In genomic region chr10:12484945-12485805, GRCh38 we compare ENCODE assay signal across 9 cellular contexts.
DNase-seq lines count a peak whose midpoint lies in the region; ATAC-seq and TF ChIP-seq lines count a peak whose summit lies in the region.
"Had no signal": no experiment of that assay in that cellular context is flagged by ENCODE, and none has a peak within 500 bp of the region (broad histone marks: within the 10 kb centered on the region; RNA-seq: fewer than 3 reads in every experiment).

No MANE protein-coding gene starts in this region.

- H3K27ac Mint-ChIP-seq in CD4-positive, CD25-positive, alpha-beta regulatory T cell: peak overlapping the region; percentile 61 to 92 (median 91)
- H3K27ac Mint-ChIP-seq in activated B cell treated with CpG ODN at 0.5 μM for 24 hours: peak overlapping the region; percentile 78

- no peak for TF ChIP-seq CTCF in activated B cell treated with CpG ODN at 0.5 μM for 24 hours (IDR thresholded peaks at IDR 0.05)

- H3K27me3 ChIP-seq in CD4-positive, CD25-positive, alpha-beta regulatory T cell (ENCODE audit: control insufficient read depth, insufficient read depth, low read length): no peaks in the 10 kb centered on the region

- CTCF ChIA-PET in activated B cell treated with CpG ODN at 0.5 μM for 24 hours (lab: Charles Lee): interaction anchor here (0.8 to 1.6 kb wide), 7 partner anchors 79 to 232 kb away, joined by 3 to 9 read pairs (median 3); partner anchors contain the start of gene CAMK1D

- H3K4me1 ChIP-seq in CD4-positive, CD25-positive, alpha-beta regulatory T cell (ENCODE audit: control insufficient read depth, insufficient read depth, low read length, poor library complexity, severe bottlenecking): peaks cover 11% of the 10 kb centered on the region

- H3K9me3 Mint-ChIP-seq in CD4-positive, CD25-positive, alpha-beta regulatory T cell: peaks cover 0 to 2% (median 0%) of the 10 kb centered on the region in 7 donors
- peaks cover 6% of the 10 kb centered on the region for H3K9me3 Mint-ChIP-seq in activated B cell treated with CpG ODN at 0.5 μM for 24 hours

- ATAC-seq in CD4-positive, CD25-positive, alpha-beta regulatory T cell (ENCODE audit: low read depth in 2 of 2): peak; percentile 61 to 72
- ATAC-seq in GM19043 (IDR thresholded peaks at IDR 0.05; ENCODE audit: low read depth, unreplicated experiment) (peak; percentile 66), HG03378 (IDR thresholded peaks at IDR 0.05; ENCODE audit: unreplicated experiment) (peak; percentile 69), activated B cell treated with CpG ODN at 0.5 μM for 24 hours (ENCODE audit: low read depth) (peak; percentile 73)

- H3K36me3 ChIP-seq in CD4-positive, CD25-positive, alpha-beta regulatory T cell (ENCODE audit: control insufficient read depth, insufficient read depth, low read length): no peaks in the 10 kb centered on the region

- DNase-seq in CD4-positive, CD25-positive, alpha-beta regulatory T cell: peak; percentile 2 to 55 (median 20)
- peak; percentile 29 for DNase-seq in activated B cell treated with CpG ODN at 0.5 μM for 24 hours
- DNase-seq in head of caudate nucleus: peak in 34 of 42 donors; percentile 4 to 75 (median 34)
- peak; percentile 23 for DNase-seq in stimulated activated CD4-positive, alpha-beta T cell treated with anti-CD3 and anti-CD28 coated beads, Interleukin-4, amount 100 ng/mL, for 1 hour
- DNase-seq in GM03348 (ENCODE audit: low spot score): no peak
- no peak for DNase-seq in AML-193 (lab: John Stamatoyannopoulos, UW)

- no peak overlapping the region for H3K27ac ChIP-seq in CD4-positive, CD25-positive, alpha-beta regulatory T cell (ENCODE audit: insufficient read depth, low read length, poor library complexity, severe bottlenecking)

- H3K9me3 ChIP-seq in CD4-positive, CD25-positive, alpha-beta regulatory T cell (ENCODE audit: control insufficient read depth in 2 of 2, low read length in 2 of 2): no peaks in the 10 kb centered on the region

- H3K27me3 Mint-ChIP-seq in CD4-positive, CD25-positive, alpha-beta regulatory T cell: no peaks in the 10 kb centered on the region
- H3K27me3 Mint-ChIP-seq in activated B cell treated with CpG ODN at 0.5 μM for 24 hours: no peaks in the 10 kb centered on the region

- H3K4me3 Mint-ChIP-seq in CD4-positive, CD25-positive, alpha-beta regulatory T cell: peak overlapping the region in 2 of 4 donors; percentile 33 to 76
- peak overlapping the region; percentile 71 for H3K4me3 Mint-ChIP-seq in activated B cell treated with CpG ODN at 0.5 μM for 24 hours

- H3K36me3 Mint-ChIP-seq in CD4-positive, CD25-positive, alpha-beta regulatory T cell: no peaks in the 10 kb centered on the region
- H3K36me3 Mint-ChIP-seq in activated B cell treated with CpG ODN at 0.5 μM for 24 hours (ENCODE audit: low read depth): peaks cover 23% of the 10 kb centered on the region

- H3K4me1 Mint-ChIP-seq in CD4-positive, CD25-positive, alpha-beta regulatory T cell: peaks cover 6 to 27% (median 19%) of the 10 kb centered on the region in 4 donors
- H3K4me1 Mint-ChIP-seq in activated B cell treated with CpG ODN at 0.5 μM for 24 hours: peaks cover 63% of the 10 kb centered on the region

- H3K4me3 ChIP-seq in CD4-positive, CD25-positive, alpha-beta regulatory T cell (ENCODE audit: low read depth, low read length): no peak overlapping the region
- H3K4me3 ChIP-seq: skin epidermis had no signal

- POLR2A ChIA-PET in activated B cell treated with CpG ODN at 0.5 μM for 24 hours (lab: Charles Lee): interaction anchor here (0.5 to 2.2 kb wide), 4 partner anchors 136 to 232 kb away, joined by 3 to 14 read pairs (median 8); partner anchors contain the start of gene CAMK1D

- intact Hi-C loops in activated B cell treated with CpG ODN at 0.5 μM for 24 hours (cut with micrococcal nuclease): loop anchor here (1.0 to 5.0 kb wide), 5 partner anchors 38 to 232 kb away; partner anchors contain the start of gene CAMK1D
- intact Hi-C loops in head of caudate nucleus (cut with DNase I): no loop called here

Comparison
In these comparisons a context has a peak if more than half of its experiments do, and no peak if none do; other contexts are left out.
1. DNase-seq: peak in CD4-positive, CD25-positive, alpha-beta regulatory T cell (3 of 3), activated B cell treated with CpG ODN at 0.5 μM for 24 hours (single experiment), head of caudate nucleus (34 of 42) and stimulated activated CD4-positive, alpha-beta T cell treated with anti-CD3 and anti-CD28 coated beads, Interleukin-4, amount 100 ng/mL, for 1 hour (single experiment); none in GM03348 (single experiment) and AML-193 (0 of 2).
2. Peak in every context shown above with its lines, with median percentiles within 50 percentile points of each other: ATAC-seq.